Comparison of ENCODE assay signal across 1 cellular context in genomic region chr17:73697872-73698271, GRCh38.
TF ChIP-seq lines count a peak whose summit lies in the region.

No MANE protein-coding gene starts in this region.

TF ChIP-seq in SK-N-SH, 30 proteins besides CTCF, POLR2A, EP300 and RAD21:
- no peak for TF ChIP-seq ZBTB33 (IDR thresholded peaks at IDR 0.05; ENCODE audit: borderline replicate concordance, low read depth)
- TF ChIP-seq IRF3 (IDR thresholded peaks at IDR 0.05; ENCODE audit: low read depth, low read length), result no peak
- TF ChIP-seq NRF1 (IDR thresholded peaks at IDR 0.05; ENCODE audit: low read depth, low read length), result no peak
- no peak for TF ChIP-seq GATA2 (CRISPR knock-in tag; IDR thresholded peaks at IDR 0.05)
- no peak for TF ChIP-seq TEAD4 (IDR thresholded peaks at IDR 0.05; ENCODE audit: borderline replicate concordance, insufficient read depth)
- no peak for TF ChIP-seq FOSL2 (IDR thresholded peaks at IDR 0.05; ENCODE audit: borderline replicate concordance, low read depth)
- no peak for TF ChIP-seq CHD2 (IDR thresholded peaks at IDR 0.05; ENCODE audit: low read length, partially characterized antibody)
- no peak for TF ChIP-seq RCOR1 (IDR thresholded peaks at IDR 0.05; ENCODE audit: low read length)
- TF ChIP-seq MAX (IDR thresholded peaks at IDR 0.05; ENCODE audit: low read depth), result no peak
- no peak for TF ChIP-seq USF1 (IDR thresholded peaks at IDR 0.05; ENCODE audit: borderline replicate concordance, low read depth)
- TF ChIP-seq REST (IDR thresholded peaks at IDR 0.05; ENCODE audit: low read depth, low read length), result no peak
- TF ChIP-seq ELF1 (IDR thresholded peaks at IDR 0.05), result no peak
- no peak for TF ChIP-seq NFIC (IDR thresholded peaks at IDR 0.05; ENCODE audit: borderline replicate concordance)
- no peak for TF ChIP-seq SMC3 (IDR thresholded peaks at IDR 0.05; ENCODE audit: low read depth, low read length)
- TF ChIP-seq FOXJ3 (CRISPR knock-in tag; IDR thresholded peaks at IDR 0.05), result no peak
- TF ChIP-seq PBX3 (IDR thresholded peaks at IDR 0.05), result no peak
- no peak for TF ChIP-seq SIN3A (IDR thresholded peaks at IDR 0.05; ENCODE audit: borderline replicate concordance, low read depth, low read length)
- no peak for TF ChIP-seq TCF12 (IDR thresholded peaks at IDR 0.05)
